8 cellular contexts compared by ENCODE assay signal in the genomic region with DNA sequence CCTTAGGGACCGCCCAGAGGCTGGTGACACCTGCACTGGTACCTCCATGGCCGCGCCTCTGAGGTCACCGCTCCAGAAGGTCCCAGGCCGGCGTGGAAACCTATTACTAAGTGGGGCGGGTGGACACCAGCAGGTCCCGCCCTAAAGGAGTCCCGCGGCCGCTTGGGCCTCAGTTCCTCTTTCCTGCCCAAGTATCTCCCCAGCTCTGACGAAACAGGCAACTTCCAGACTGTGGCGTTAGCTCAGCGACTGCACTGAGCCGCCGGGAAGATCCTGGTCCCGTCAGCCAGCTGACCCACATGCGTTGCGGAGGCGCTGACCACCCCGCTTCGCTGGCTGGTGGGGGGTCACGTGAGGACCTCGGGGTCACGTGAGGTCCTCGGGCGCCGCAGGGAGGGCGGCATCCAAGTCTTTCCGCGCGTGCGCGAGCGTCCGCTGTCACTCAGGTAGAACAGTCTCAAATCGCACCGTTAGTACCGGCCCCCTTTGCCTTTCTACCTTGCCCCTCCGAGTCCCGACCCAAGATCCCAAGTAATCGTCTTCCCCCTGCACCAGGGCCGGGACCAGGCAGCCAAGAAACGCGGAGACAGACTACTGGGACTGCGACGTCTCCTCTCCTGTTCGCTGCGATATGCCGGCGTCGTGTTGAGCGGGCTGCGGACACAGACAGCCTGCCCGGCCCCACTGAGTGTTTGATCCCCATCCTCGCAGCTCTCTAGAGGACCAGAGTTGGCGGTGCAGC. TPM values are rescaled to one million over a fixed set of nuclear protein-coding genes. Genes with fewer than 3 reads are reported as not detected.
A peak's percentile ranks its signal among the peaks of the same experiment; 100 is the strongest.
DNase-seq lines count a peak whose midpoint lies in the region; ATAC-seq lines count a peak whose summit lies in the region.

No MANE protein-coding gene starts in this region.

- peaks cover 14% of the 10 kb centered on the region for H3K4me1 Mint-ChIP-seq in activated CD8-positive, alpha-beta T cell treated with anti-CD3 and anti-CD28 coated beads, Interleukin-2, amount 10 ng/mL, durations not matched to agents 7 days and 5 days (ENCODE audit: low read depth)
- peaks cover 7 to 8% of the 10 kb centered on the region in 2 donors for H3K4me1 Mint-ChIP-seq in effector memory CD8-positive, alpha-beta T cell (ENCODE audit: low read depth in 2 of 2)

- H3K4me3 Mint-ChIP-seq in activated CD8-positive, alpha-beta T cell treated with anti-CD3 and anti-CD28 coated beads, Interleukin-2, amount 10 ng/mL, durations not matched to agents 7 days and 5 days = peak overlapping the region; percentile 91
- H3K4me3 Mint-ChIP-seq in effector memory CD8-positive, alpha-beta T cell = peak overlapping the region; percentile 96 to 97

- peak overlapping the region; percentile 95 for H3K27ac Mint-ChIP-seq in activated CD8-positive, alpha-beta T cell treated with anti-CD3 and anti-CD28 coated beads, Interleukin-2, amount 10 ng/mL, durations not matched to agents 7 days and 5 days
- peak overlapping the region; percentile 97 to 98 for H3K27ac Mint-ChIP-seq in effector memory CD8-positive, alpha-beta T cell

- H3K9me3 Mint-ChIP-seq in activated CD8-positive, alpha-beta T cell treated with anti-CD3 and anti-CD28 coated beads, Interleukin-2, amount 10 ng/mL, durations not matched to agents 7 days and 5 days (ENCODE audit: insufficient read depth) = peaks cover 4% of the 10 kb centered on the region
- no peaks in the 10 kb centered on the region for H3K9me3 Mint-ChIP-seq in effector memory CD8-positive, alpha-beta T cell

- WGBS in mesodermal cell (ENCODE audit: insufficient coverage in 2 of 2), 2 experiments = 4 to 6% methylated on average over 52 to 53 of the region's 57 CpGs

- peaks cover 5% of the 10 kb centered on the region for H3K27me3 Mint-ChIP-seq in activated CD8-positive, alpha-beta T cell treated with anti-CD3 and anti-CD28 coated beads, Interleukin-2, amount 10 ng/mL, durations not matched to agents 7 days and 5 days (ENCODE audit: low read depth)
- H3K27me3 Mint-ChIP-seq in effector memory CD8-positive, alpha-beta T cell = no peaks in the 10 kb centered on the region

- H3K4me3 ChIP-seq in mesodermal cell (ENCODE audit: extremely low read depth, insufficient read depth, low read length, poor library complexity, severe bottlenecking) = peak overlapping the region; percentile 47

- in situ Hi-C loops in ACHN (cut with HindIII; ENCODE audit: low pct_ligation_motif_present, low pct_unique_long_range_greater_than_20kb, low sequenced_read_pairs) = no loop called here

- H3K36me3 ChIP-seq in mesodermal cell (ENCODE audit: control insufficient read depth, insufficient read depth, low read length) = no peaks in the 10 kb centered on the region

- peak overlapping the region; percentile 29 for H3K27ac ChIP-seq in mesodermal cell (ENCODE audit: low read depth, low read length, severe bottlenecking)

- peak; percentile 86 for ATAC-seq in GM19035 (IDR thresholded peaks at IDR 0.05; ENCODE audit: unreplicated experiment)
- ATAC-seq in HG03354 (IDR thresholded peaks at IDR 0.05; ENCODE audit: poor library complexity, severe bottlenecking, unreplicated experiment) = peak; percentile 89
- peak; percentile 91 for ATAC-seq in activated CD8-positive, alpha-beta T cell treated with anti-CD3 and anti-CD28 coated beads, Interleukin-2, amount 10 ng/mL, durations not matched to agents 7 days and 5 days
- ATAC-seq in effector memory CD8-positive, alpha-beta T cell (replicated peaks) = peak; percentile 90

- CTCF ChIA-PET in activated CD8-positive, alpha-beta T cell treated with anti-CD3 and anti-CD28 coated beads, Interleukin-2, amount 10 ng/mL, durations not matched to agents 7 days and 5 days (lab: Charles Lee) = interaction anchor here (1.0 kb wide), 1 partner anchor 123 kb away, joined by 3 read pairs; no protein-coding TSS in a partner anchor

- no peaks in the 10 kb centered on the region for H3K4me1 ChIP-seq in mesodermal cell (ENCODE audit: control insufficient read depth, insufficient read depth, low read length, poor library complexity, severe bottlenecking)

- H3K9me3 ChIP-seq in mesodermal cell (ENCODE audit: control insufficient read depth, low read length) = peaks cover 7% of the 10 kb centered on the region

- H3K36me3 Mint-ChIP-seq in activated CD8-positive, alpha-beta T cell treated with anti-CD3 and anti-CD28 coated beads, Interleukin-2, amount 10 ng/mL, durations not matched to agents 7 days and 5 days (ENCODE audit: low read depth) = no peaks in the 10 kb centered on the region
- H3K36me3 Mint-ChIP-seq in effector memory CD8-positive, alpha-beta T cell (ENCODE audit: insufficient read depth) = peaks cover 13% of the 10 kb centered on the region

- POLR2A ChIA-PET in activated CD8-positive, alpha-beta T cell treated with anti-CD3 and anti-CD28 coated beads, Interleukin-2, amount 10 ng/mL, durations not matched to agents 7 days and 5 days (lab: Charles Lee) = interaction anchor here (0.6 to 5.3 kb wide), 6 partner anchors 12 to 292 kb away, joined by 3 to 53 read pairs (median 13); a partner anchor contains a TSS

- peak; percentile 74 for DNase-seq in ACHN
- DNase-seq in NCI-H526 treated with DMSO at 0.1 percent for 48 hours (lab: John Stamatoyannopoulos, UW) = peak; percentile 63
- peak; percentile 91 for DNase-seq in activated CD8-positive, alpha-beta T cell treated with anti-CD3 and anti-CD28 coated beads, Interleukin-2, amount 10 ng/mL, durations not matched to agents 7 days and 5 days
- peak; percentile 75 to 79 (median 79) for DNase-seq in effector memory CD8-positive, alpha-beta T cell
- DNase-seq in stimulated activated CD8-positive, alpha-beta memory T cell treated with anti-CD3 and anti-CD28 coated beads, Interleukin-2, amount 100 ng/mL, for 48 hours (ENCODE audit: low read depth in 2 of 2) = peak; percentile 56 to 85

RNA-seq across cellular contexts. Expression of a gene that starts 53.7 kb away (rescaled TPM):
- 10 to 100 TPM; 52.9 to 53.4 TPM for total RNA-seq in activated CD8-positive, alpha-beta T cell treated with anti-CD3 and anti-CD28 coated beads, Interleukin-2, amount 10 ng/mL, durations not matched to agents 7 days and 5 days
- 7.0 TPM for polyA plus RNA-seq in mesodermal cell (2013, experiment 1 of 2)
- 6.4 TPM for polyA plus RNA-seq in mesodermal cell (2013, experiment 2 of 2)

RNA-seq across cellular contexts. Expression of a gene that starts 58.5 kb away (rescaled TPM):
- total RNA-seq in activated CD8-positive, alpha-beta T cell treated with anti-CD3 and anti-CD28 coated beads, Interleukin-2, amount 10 ng/mL, durations not matched to agents 7 days and 5 days = under 1 TPM; 0.34 to 0.58 TPM
- 4.5 TPM for polyA plus RNA-seq in mesodermal cell (2013, experiment 1 of 2)
- polyA plus RNA-seq in mesodermal cell (2013, experiment 2 of 2) = 2.8 TPM

Comparison
In these comparisons a context has a peak if more than half of its experiments do, and no peak if none do; other contexts are left out.
1. Peak in every context shown above with its lines: DNase-seq, ATAC-seq, H3K4me3 ChIP-seq and H3K27ac ChIP-seq.